In the genomic region with DNA sequence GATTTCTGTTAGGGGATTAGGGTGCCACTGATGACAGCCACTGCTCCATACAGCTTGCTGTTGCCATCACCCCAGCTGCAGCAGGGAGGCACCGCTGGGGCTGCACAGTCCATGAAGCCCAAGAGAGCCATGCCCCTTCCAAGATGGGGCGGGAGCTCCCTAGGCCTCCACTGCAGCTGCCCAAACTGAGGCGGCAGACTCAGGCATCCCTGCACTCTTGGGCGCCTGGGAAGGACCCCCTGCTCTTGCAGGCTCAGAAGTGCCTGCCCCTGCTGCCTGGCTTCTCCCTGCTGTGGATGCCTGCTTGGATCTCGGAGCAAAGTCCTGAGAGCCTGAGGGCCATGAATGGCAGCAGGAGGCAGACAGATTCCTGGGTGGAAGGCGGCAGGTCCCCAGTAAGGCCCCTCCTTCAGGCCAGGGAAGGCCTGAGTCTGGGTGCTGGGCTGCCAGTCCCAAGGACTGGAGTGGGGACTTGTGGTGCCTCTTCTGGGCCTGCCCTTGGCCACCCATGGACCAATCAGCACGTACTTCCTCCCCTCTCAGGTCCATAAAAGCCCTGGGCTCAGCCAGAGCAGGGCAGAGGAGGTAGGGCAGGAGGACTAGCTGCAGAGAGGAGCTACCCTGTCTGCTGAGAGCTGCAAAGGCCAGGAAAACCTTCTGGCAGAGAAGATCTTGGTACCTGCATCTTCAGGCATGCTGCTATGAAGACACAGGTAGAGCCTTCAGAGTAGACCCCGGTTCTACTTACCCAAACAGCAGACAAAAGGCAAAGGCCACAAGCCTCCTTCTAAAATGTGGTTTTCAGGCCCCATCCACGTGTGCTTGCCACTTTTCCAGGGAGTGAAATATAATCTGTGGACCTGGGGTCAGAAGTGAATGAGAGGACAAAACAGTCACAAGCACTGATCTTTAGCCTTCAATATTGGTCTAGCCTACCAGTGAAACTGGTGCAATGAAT, we compare ENCODE assay signal across 2 cellular contexts.
TF ChIP-seq lines count a peak whose summit lies in the region.

No MANE protein-coding gene starts in this region.

TF ChIP-seq in HepG2, 621 proteins besides CTCF, POLR2A, EP300 and RAD21 (continues in another document):
- TF ChIP-seq ZNF232 (CRISPR knock-in tag; IDR thresholded peaks at IDR 0.05; ENCODE audit: borderline replicate concordance) (no peak), CBX5 (CRISPR knock-in tag; IDR thresholded peaks at IDR 0.05; ENCODE audit: borderline replicate concordance) (0 out of 2 replicates have a peak, but pooled peaks have one; percentile 41), KLF16 (CRISPR knock-in tag; IDR thresholded peaks at IDR 0.05) (peak in 1 of 2 experiments; percentile 59; a peak in 1 of 4 replicates), ZNF264 (CRISPR knock-in tag; IDR thresholded peaks at IDR 0.05) (no peak), KDM1A (CRISPR knock-in tag; IDR thresholded peaks at IDR 0.05) (no peak), TFDP1 (CRISPR knock-in tag; IDR thresholded peaks at IDR 0.05; ENCODE audit: borderline replicate concordance) (no peak; the same call in 1 of the 2 replicates), MED1 (CRISPR knock-in tag; IDR thresholded peaks at IDR 0.05) (peak; percentile 60), ZBTB38 (CRISPR knock-in tag; IDR thresholded peaks at IDR 0.05) (peak; percentile 63; the same call in 1 of the 2 replicates), NR2F6 (IDR thresholded peaks at IDR 0.05) (no peak; the same call in 1 of the 2 replicates), NR2F6 (CRISPR knock-in tag; IDR thresholded peaks at IDR 0.05) (peak; percentile 48), ZNF775 (CRISPR knock-in tag; IDR thresholded peaks at IDR 0.05; ENCODE audit: borderline replicate concordance) (peak; percentile 44; the same call in 1 of the 2 replicates), MYNN (CRISPR knock-in tag; IDR thresholded peaks at IDR 0.05; ENCODE audit: low read depth) (no peak), ZNF138 (CRISPR knock-in tag; IDR thresholded peaks at IDR 0.05; ENCODE audit: low read depth) (no peak), MLXIP (CRISPR knock-in tag; IDR thresholded peaks at IDR 0.05; ENCODE audit: borderline replicate concordance) (no peak), ZNF251 (CRISPR knock-in tag; IDR thresholded peaks at IDR 0.05) (no peak), TEAD3 (CRISPR knock-in tag; optimal IDR thresholded peaks at IDR 0.05; ENCODE audit: borderline replicate concordance) (peak; percentile 24), MEIS1 (CRISPR knock-in tag; IDR thresholded peaks at IDR 0.05; ENCODE audit: borderline replicate concordance) (peak; percentile 82; the same call in 1 of the 2 replicates), ZNF598 (CRISPR knock-in tag; IDR thresholded peaks at IDR 0.05; ENCODE audit: borderline replicate concordance) (peak; percentile 91), ZNF563 (CRISPR knock-in tag; IDR thresholded peaks at IDR 0.05) (peak; percentile 15; the same call in 1 of the 2 replicates)
- TF ChIP-seq, protein P1, sequence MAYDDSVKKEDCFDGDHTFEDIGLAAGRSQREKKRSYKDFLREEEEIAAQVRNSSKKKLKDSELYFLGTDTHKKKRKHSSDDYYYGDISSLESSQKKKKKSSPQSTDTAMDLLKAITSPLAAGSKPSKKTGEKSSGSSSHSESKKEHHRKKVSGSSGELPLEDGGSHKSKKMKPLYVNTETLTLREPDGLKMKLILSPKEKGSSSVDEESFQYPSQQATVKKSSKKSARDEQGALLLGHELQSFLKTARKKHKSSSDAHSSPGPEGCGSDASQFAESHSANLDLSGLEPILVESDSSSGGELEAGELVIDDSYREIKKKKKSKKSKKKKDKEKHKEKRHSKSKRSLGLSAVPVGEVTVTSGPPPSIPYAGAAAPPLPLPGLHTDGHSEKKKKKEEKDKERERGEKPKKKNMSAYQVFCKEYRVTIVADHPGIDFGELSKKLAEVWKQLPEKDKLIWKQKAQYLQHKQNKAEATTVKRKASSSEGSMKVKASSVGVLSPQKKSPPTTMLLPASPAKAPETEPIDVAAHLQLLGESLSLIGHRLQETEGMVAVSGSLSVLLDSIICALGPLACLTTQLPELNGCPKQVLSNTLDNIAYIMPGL (CRISPR knock-in tag; IDR thresholded peaks at IDR 0.05; ENCODE audit: borderline replicate concordance in 1 of 2, low read depth in 1 of 2) = peak in 1 of 2 experiments; percentile 42; a peak in 3 of 4 replicates
- TF ChIP-seq, protein P2, sequence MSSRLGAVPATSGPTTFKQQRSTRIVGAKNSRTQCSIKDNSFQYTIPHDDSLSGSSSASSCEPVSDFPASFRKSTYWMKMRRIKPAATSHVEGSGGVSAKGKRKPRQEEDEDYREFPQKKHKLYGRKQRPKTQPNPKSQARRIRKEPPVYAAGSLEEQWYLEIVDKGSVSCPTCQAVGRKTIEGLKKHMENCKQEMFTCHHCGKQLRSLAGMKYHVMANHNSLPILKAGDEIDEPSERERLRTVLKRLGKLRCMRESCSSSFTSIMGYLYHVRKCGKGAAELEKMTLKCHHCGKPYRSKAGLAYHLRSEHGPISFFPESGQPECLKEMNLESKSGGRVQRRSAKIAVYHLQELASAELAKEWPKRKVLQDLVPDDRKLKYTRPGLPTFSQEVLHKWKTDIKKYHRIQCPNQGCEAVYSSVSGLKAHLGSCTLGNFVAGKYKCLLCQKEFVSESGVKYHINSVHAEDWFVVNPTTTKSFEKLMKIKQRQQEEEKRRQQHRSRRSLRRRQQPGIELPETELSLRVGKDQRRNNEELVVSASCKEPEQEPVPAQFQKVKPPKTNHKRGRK (CRISPR knock-in tag; IDR thresholded peaks at IDR 0.05) = peak; percentile 37; the same call in 1 of the 2 replicates

TF ChIP-seq in SK-N-SH treated with all-trans-retinoic acid at 6 μM for 48 hours, 23 proteins besides CTCF, POLR2A, EP300 and RAD21 (continued from another document):
- TF ChIP-seq CSRNP3 (CRISPR knock-in tag; IDR thresholded peaks at IDR 0.05) (no peak), ZFP30 (CRISPR knock-in tag; IDR thresholded peaks at IDR 0.05) (no peak), GLIS3 (CRISPR knock-in tag; IDR thresholded peaks at IDR 0.05) (no peak), CSDC2 (CRISPR knock-in tag; IDR thresholded peaks at IDR 0.05) (no peak), ZNF565 (CRISPR knock-in tag; conservative IDR thresholded peaks at IDR 0.05; ENCODE audit: low read depth) (no peak)
TF ChIP-seq in SK-N-SH treated with all-trans-retinoic acid at 6 μM for 48 hours: peak in this region for 0.
